20 cellular contexts compared by ENCODE assay signal in the genomic region with DNA sequence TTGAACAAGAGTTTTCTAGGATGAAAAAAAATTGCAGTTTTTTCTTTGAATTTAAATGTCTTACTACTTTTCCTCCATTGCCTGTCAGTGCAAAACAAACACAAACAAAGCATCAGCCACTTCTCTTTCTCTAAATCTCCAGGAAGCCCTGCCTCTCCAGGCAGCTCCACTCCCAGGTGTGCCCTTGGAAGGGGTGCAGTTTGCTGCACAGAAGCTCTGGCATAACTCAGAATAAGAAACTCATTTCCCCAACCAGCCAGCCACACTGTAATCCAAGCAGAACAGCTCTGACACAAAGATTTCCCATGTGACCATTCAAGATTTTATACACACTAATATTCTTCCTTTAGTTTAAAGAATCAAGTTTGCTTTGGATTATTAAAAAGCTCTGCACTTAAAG. TPM values are rescaled to one million over a fixed set of nuclear protein-coding genes. Genes with fewer than 3 reads are reported as not detected.
DNase-seq lines count a peak whose midpoint lies in the region; ATAC-seq and TF ChIP-seq lines count a peak whose summit lies in the region.
"Had no signal": no experiment of that assay in that cellular context is flagged by ENCODE, and none has a peak within 500 bp of the region (broad histone marks: within the 10 kb centered on the region; RNA-seq: fewer than 3 reads in every experiment).

No MANE protein-coding gene starts in this region.

- H3K9ac ChIP-seq in BLaER1 treated with 17β-estradiol and CSF1 and Interleukin-3, amounts not matched to agents 10 nM and 100 nM, result no peak overlapping the region
- H3K9ac ChIP-seq in neural progenitor cell, result no peak overlapping the region

- no peak overlapping the region for H3K27ac ChIP-seq in BLaER1 treated with 17β-estradiol and CSF1 and Interleukin-3, amounts not matched to agents 10 nM and 100 nM
- H3K27ac ChIP-seq in neural progenitor cell, result no peak overlapping the region

- H3K4me2 ChIP-seq in BLaER1 treated with 17β-estradiol and CSF1 and Interleukin-3, amounts not matched to agents 10 nM and 100 nM, result peak overlapping the region in 6 of 11 experiments; percentile 17 to 50 (median 36); a peak in 10 of 22 replicates
- no peak overlapping the region for H3K4me2 ChIP-seq in neural progenitor cell
- H3K4me2 ChIP-seq: GM23338 had no signal

- ATAC-seq in esophagus mucosa (peak; percentile 75), HG02884 (IDR thresholded peaks at IDR 0.05; ENCODE audit: unreplicated experiment) (no peak)
- ATAC-seq: GM12878, GM23338, HCT116 had no signal

- no peaks in the 10 kb centered on the region for H3K79me2 ChIP-seq in neural progenitor cell (ENCODE audit: low read depth)

- H3K36me3 Mint-ChIP-seq in neural progenitor cell, result no peaks in the 10 kb centered on the region
- H3K36me3 Mint-ChIP-seq: CD14-positive monocyte; CD8-positive, alpha-beta memory T cell had no signal

- peaks cover 0 to 35% (median 4%) of the 10 kb centered on the region in 11 experiments; a peak in 9 of 22 replicates for H4K20me1 ChIP-seq in BLaER1 treated with 17β-estradiol and CSF1 and Interleukin-3, amounts not matched to agents 10 nM and 100 nM
- H4K20me1 ChIP-seq in neural progenitor cell (ENCODE audit: low read depth), result no peaks in the 10 kb centered on the region

- peaks cover 0 to 61% (median 0%) of the 10 kb centered on the region in 11 experiments; a peak in 11 of 22 replicates for H3K27me3 ChIP-seq in BLaER1 treated with 17β-estradiol and CSF1 and Interleukin-3, amounts not matched to agents 10 nM and 100 nM
- H3K27me3 ChIP-seq in neural progenitor cell, result no peaks in the 10 kb centered on the region

- peaks cover 4% of the 10 kb centered on the region for H3K27me3 Mint-ChIP-seq in neural progenitor cell (ENCODE audit: insufficient read depth, low read depth)

- no peaks in the 10 kb centered on the region for H3F3A ChIP-seq in neural progenitor cell (ENCODE audit: low read depth)

- H3K4me3 Mint-ChIP-seq in neural progenitor cell, result no peak overlapping the region
- H3K4me3 Mint-ChIP-seq: CD14-positive monocyte; CD4-positive, alpha-beta T cell; CD8-positive, alpha-beta memory T cell; GM23338 had no signal

- H3K4me1 ChIP-seq in BLaER1 treated with 17β-estradiol and CSF1 and Interleukin-3, amounts not matched to agents 10 nM and 100 nM, result peaks cover 32 to 56% (median 46%) of the 10 kb centered on the region in 10 experiments
- no peaks in the 10 kb centered on the region for H3K4me1 ChIP-seq in neural progenitor cell

- H3K27ac Mint-ChIP-seq in neural progenitor cell, result peak overlapping the region; percentile 46
- H3K27ac Mint-ChIP-seq: CD14-positive monocyte; CD4-positive, alpha-beta T cell; CD8-positive, alpha-beta memory T cell; GM23338 had no signal

- peaks cover 14 to 36% (median 25%) of the 10 kb centered on the region in 11 experiments; a peak in 21 of 22 replicates for H3K9me3 ChIP-seq in BLaER1 treated with 17β-estradiol and CSF1 and Interleukin-3, amounts not matched to agents 10 nM and 100 nM (replicated peaks in 1 of 11)
- H3K9me3 ChIP-seq in neural progenitor cell (ENCODE audit: low read depth), result no peaks in the 10 kb centered on the region

- H3K9me3 Mint-ChIP-seq in neural progenitor cell, result peaks cover 5% of the 10 kb centered on the region
- H3K9me3 Mint-ChIP-seq: CD4-positive, alpha-beta T cell had no signal

- no peaks in the 10 kb centered on the region for H3K36me3 ChIP-seq in BLaER1 treated with 17β-estradiol and CSF1 and Interleukin-3, amounts not matched to agents 10 nM and 100 nM
- H3K36me3 ChIP-seq in neural progenitor cell, result no peaks in the 10 kb centered on the region

- H3K4me1 Mint-ChIP-seq in neural progenitor cell, result peaks cover 4% of the 10 kb centered on the region
- H3K4me1 Mint-ChIP-seq: CD8-positive, alpha-beta memory T cell had no signal

- no peak overlapping the region for H3K4me3 ChIP-seq in BLaER1 treated with 17β-estradiol and CSF1 and Interleukin-3, amounts not matched to agents 10 nM and 100 nM
- no peak overlapping the region for H3K4me3 ChIP-seq in neural progenitor cell
- H3K4me3 ChIP-seq: GM12878, GM23338 had no signal

- TF ChIP-seq CTCF in neural progenitor cell (IDR thresholded peaks at IDR 0.05), result no peak

- H2AFZ ChIP-seq in neural progenitor cell (replicated peaks), result no peak overlapping the region

- DNase-seq in NCI-H345 (lab: John Stamatoyannopoulos, UW) (peak; percentile 26), NCI-H345 treated with DMSO at 0.1 percent for 48 hours (lab: John Stamatoyannopoulos, UW; ENCODE audit: unreplicated experiment) (no peak), neural progenitor cell (ENCODE audit: low spot score) (no peak), NCI-H1092 (lab: John Stamatoyannopoulos, UW) (no peak)
- DNase-seq: CD4-positive, alpha-beta T cell; CD8-positive, alpha-beta memory T cell; DMS53; EL; GDM1; H9 had no signal

RNA-seq across cellular contexts. Expression of a gene that starts 18.3 kb away (rescaled TPM):
- total RNA-seq in esophagus mucosa (1.2 TPM), neural progenitor cell (ENCODE audit: low replicate concordance) (not detected in 2 replicates)
- total RNA-seq: A172; A673; CD8-positive, alpha-beta memory T cell; GM12878; GM23338; H4; H9 had no signal
